Comparison of ENCODE assay signal across 26 cellular contexts in genomic region chr1:183996396-183996795, GRCh38. TPM values are rescaled to one million over a fixed set of nuclear protein-coding genes. Genes with fewer than 3 reads are reported as not detected.
DNase-seq lines count a peak whose midpoint lies in the region; ATAC-seq, FAIRE-seq and TF ChIP-seq lines count a peak whose summit lies in the region.
"Had no signal": no experiment of that assay in that cellular context is flagged by ENCODE, and none has a peak within 500 bp of the region (broad histone marks: within the 10 kb centered on the region; RNA-seq: fewer than 3 reads in every experiment).

No MANE protein-coding gene starts in this region.

- H4K8ac ChIP-seq in trophoblast cell (ENCODE audit: low read depth, low read length), result no peak overlapping the region

- BruUV-seq in Caco-2 (replicated peaks; lab: Mats Ljungman, UMichigan) (no TSS peak), K562 (replicated peaks; lab: Mats Ljungman, UMichigan) (no TSS peak)

- no peaks in the 10 kb centered on the region for H3K27me3 ChIP-seq in Caco-2 (replicated peaks; ENCODE audit: control insufficient read depth, insufficient read depth, low read length)
- H3K27me3 ChIP-seq in K562 (ENCODE audit: control insufficient read depth in 2 of 2, insufficient read depth in 2 of 2, low read length in 2 of 2), result no peaks in the 10 kb centered on the region
- no peaks in the 10 kb centered on the region for H3K27me3 ChIP-seq in trophoblast cell (ENCODE audit: insufficient read depth, low read length)
- H3K27me3 ChIP-seq: breast epithelium, heart right ventricle, SJCRH30, suprapubic skin had no signal

- H4K91ac ChIP-seq in trophoblast cell (ENCODE audit: low read depth, low read length), result no peak overlapping the region

- no peak overlapping the region for H2BK5ac ChIP-seq in trophoblast cell (ENCODE audit: low read depth, low read length, poor library complexity)

- H3K36me3 ChIP-seq in Caco-2 (ENCODE audit: control insufficient read depth, insufficient read depth, low read length) (no peaks in the 10 kb centered on the region), HEK293 (ENCODE audit: control insufficient read depth in 2 of 2, insufficient read depth in 1 of 2, low read length in 2 of 2) (no peaks in the 10 kb centered on the region), K562 (ENCODE audit: control insufficient read depth, insufficient read depth, low read length) (no peaks in the 10 kb centered on the region), mesodermal cell (ENCODE audit: control insufficient read depth, insufficient read depth, low read length) (no peaks in the 10 kb centered on the region), trophoblast cell (ENCODE audit: control insufficient read depth in 1 of 2, insufficient read depth in 2 of 2, low read length in 2 of 2) (no peaks in the 10 kb centered on the region)
- H3K36me3 ChIP-seq: breast epithelium, heart right ventricle, SJCRH30, suprapubic skin had no signal

- ATAC-seq in K562, result peak; percentile 89
- ATAC-seq: sciatic nerve, T-helper 17 cell had no signal

- no peak overlapping the region for H3K4me3 ChIP-seq in Caco-2 (ENCODE audit: low read depth, low read length)
- no peak overlapping the region for H3K4me3 ChIP-seq in HEK293 (ENCODE audit: low read depth, low read length)
- no peak overlapping the region for H3K4me3 ChIP-seq in K562
- no peak overlapping the region for H3K4me3 ChIP-seq in mesodermal cell (ENCODE audit: extremely low read depth, insufficient read depth, low read length, poor library complexity, severe bottlenecking)
- H3K4me3 ChIP-seq in trophoblast cell (ENCODE audit: low read depth, low read length), result no peak overlapping the region
- H3K4me3 ChIP-seq: breast epithelium, heart right ventricle, SJCRH30, suprapubic skin had no signal

- H3K79me2 ChIP-seq in K562 (ENCODE audit: control insufficient read depth, insufficient read depth, low read length) (0 out of 3 replicates have a peak, but pooled peaks cover 5% of the 10 kb centered on the region), trophoblast cell (ENCODE audit: control insufficient read depth, insufficient read depth, low read length, poor library complexity) (no peaks in the 10 kb centered on the region)

- peak; percentile 82 for FAIRE-seq in K562 (lab: Jason Lieb, UNC)
- FAIRE-seq: GM19239, HTR-8/SVneo, islet of Langerhans had no signal

- H3K36me3 Mint-ChIP-seq in Caco-2 (ENCODE audit: insufficient read depth, unreplicated experiment), result peaks cover 7% of the 10 kb centered on the region
- H3K36me3 Mint-ChIP-seq in chondrocyte (ENCODE audit: low read depth), result no peaks in the 10 kb centered on the region

- H3K4me3 Mint-ChIP-seq in Caco-2 (ENCODE audit: unreplicated experiment) (peak overlapping the region; percentile 33), chondrocyte (ENCODE audit: unreplicated experiment) (no peak overlapping the region)
- H3K4me3 Mint-ChIP-seq: T-helper 17 cell had no signal

- WGBS in K562 (ENCODE audit: insufficient coverage, low coverage, missing lambda C conversion rate), result 0% methylated on average over 1 of the region's 1 CpG
- no CpG with 5 or more reads among the region's 1 CpG for WGBS in mesodermal cell (ENCODE audit: insufficient coverage in 2 of 2), 2 experiments
- WGBS in trophoblast cell (ENCODE audit: extremely low coverage, insufficient coverage, insufficient read length), result no CpG with 5 or more reads among the region's 1 CpG

- H2BK12ac ChIP-seq in trophoblast cell (ENCODE audit: low read length), result no peak overlapping the region

- TF ChIP-seq RAD21 in K562 (CRISPR knock-in tag; conservative IDR thresholded peaks at IDR 0.05 in 1 of 2, IDR thresholded peaks at IDR 0.05 in 1 of 2), result no peak

- no peaks in the 10 kb centered on the region for H3K9me3 Mint-ChIP-seq in Caco-2 (ENCODE audit: unreplicated experiment)
- H3K9me3 Mint-ChIP-seq in chondrocyte (ENCODE audit: low read depth), result no peaks in the 10 kb centered on the region

- H3K23ac ChIP-seq in trophoblast cell (ENCODE audit: low read length), result no peak overlapping the region

- intact Hi-C loops in Caco-2 (cut with micrococcal nuclease; ENCODE audit: unreplicated experiment), result loop anchor here (1.0 to 2.0 kb wide), 6 partner anchors 9 to 360 kb away; partner anchors contain the start of gene TSEN15
- intact Hi-C loops in K562 (cut with micrococcal nuclease), result no loop called here

- DNase-seq in Caco-2 (peak; percentile 85 to 91), K562 (ENCODE audit: extremely low read depth in 1 of 4, low spot score in 3 of 4) (peak; percentile 22 to 86 (median 49)), trophoblast cell (no peak), chondrocyte (ENCODE audit: low spot score) (no peak), T1000 (lab: John Stamatoyannopoulos, UW) (no peak)
- DNase-seq: activated CD4-positive, alpha-beta T cell treated with anti-CD3 and anti-CD28 coated beads, Interleukin-2, amount 50 U/mL, for 48 hours; activated gamma-delta T cell; dermis blood vessel endothelial cell; GDM1; GOT3; heart right ventricle; NCI-H1417; NCI-H2171; NCI-H524 treated with DMSO at 0.1 percent for 48 hours; SJCRH30; T-helper 17 cell had no signal

- no peak for TF ChIP-seq POLR2A in K562 (conservative IDR thresholded peaks at IDR 0.05)

- H2AFZ ChIP-seq in K562 (ENCODE audit: low read depth, low read length) (peak overlapping the region; percentile 48), trophoblast cell (ENCODE audit: insufficient read depth, low read length, poor library complexity) (no peak overlapping the region)

- CTCF ChIA-PET in Caco-2 (lab: Charles Lee) (interaction anchor here (0.6 kb wide), 1 partner anchor 70 kb away, joined by 3 read pairs; no protein-coding TSS in a partner anchor), HEK293 (lab: Yijun Ruan, JAX) (no interaction called here), K562 (lab: Yijun Ruan, JAX; ENCODE audit: low intra/inter-chr PET ratio) (no interaction called here)

- no peaks in the 10 kb centered on the region for H3K79me1 ChIP-seq in trophoblast cell (ENCODE audit: low read length)

- H3K27ac ChIP-seq in HEK293 (ENCODE audit: extremely low read depth, low read depth, low read length) (no peak overlapping the region), K562 (ENCODE audit: extremely low read depth, low read depth, low read length) (peak overlapping the region; percentile 51; the same call in 1 of the 3 replicates), mesodermal cell (ENCODE audit: low read depth, low read length, severe bottlenecking) (peak overlapping the region; percentile 46), trophoblast cell (ENCODE audit: low read depth, low read length) (no peak overlapping the region)
- H3K27ac ChIP-seq: breast epithelium, C4-2B, SJCRH30, suprapubic skin, VCaP had no signal

- H3K9ac ChIP-seq in K562 (ENCODE audit: insufficient read depth in 1 of 2, low read depth in 2 of 2, low read length in 2 of 2), result 0 out of 4 replicates have a peak overlapping the region, but pooled peaks of 1 of the 2 experiments have one; percentile 9
- no peak overlapping the region for H3K9ac ChIP-seq in trophoblast cell (ENCODE audit: low read length)

- POLR2A ChIA-PET in Caco-2 (lab: Charles Lee) (interaction anchor here (1.0 to 1.9 kb wide), 3 partner anchors 10 to 69 kb away, joined by 3 to 19 read pairs (median 6); partner anchors contain the start of gene TSEN15), HEK293 (lab: Yijun Ruan, JAX) (no interaction called here), K562 (lab: Yijun Ruan, JAX) (interaction anchor here (1.0 to 2.5 kb wide), 5 partner anchors 10 to 61 kb away, joined by 3 to 19 read pairs (median 4); partner anchors contain the start of gene TSEN15)

- H3K18ac ChIP-seq in trophoblast cell (ENCODE audit: low read length), result no peak overlapping the region

- H3K27ac Mint-ChIP-seq in Caco-2 (ENCODE audit: unreplicated experiment) (peak overlapping the region; percentile 92), chondrocyte (ENCODE audit: unreplicated experiment) (no peak overlapping the region)

- H3K4ac ChIP-seq in trophoblast cell (ENCODE audit: low read depth, low read length), result no peak overlapping the region

- H3K27me3 Mint-ChIP-seq in Caco-2 (ENCODE audit: insufficient read depth, unreplicated experiment), result no peaks in the 10 kb centered on the region
- H3K27me3 Mint-ChIP-seq in chondrocyte (ENCODE audit: low read depth), result no peaks in the 10 kb centered on the region
- H3K27me3 Mint-ChIP-seq: T-helper 17 cell had no signal

- peaks cover 61% of the 10 kb centered on the region for H3K4me1 ChIP-seq in Caco-2
- no peaks in the 10 kb centered on the region for H3K4me1 ChIP-seq in HEK293 (ENCODE audit: control insufficient read depth, insufficient read depth, low read length)
- peaks cover 3 to 50% of the 10 kb centered on the region in 2 experiments; a peak in 4 of 5 replicates for H3K4me1 ChIP-seq in K562 (replicated peaks in 1 of 2; ENCODE audit: control insufficient read depth in 2 of 2, insufficient read depth in 2 of 2, low read length in 2 of 2)
- H3K4me1 ChIP-seq in mesodermal cell (ENCODE audit: control insufficient read depth, insufficient read depth, low read length, poor library complexity, severe bottlenecking), result peaks cover 5% of the 10 kb centered on the region
- H3K4me1 ChIP-seq in trophoblast cell (ENCODE audit: control insufficient read depth in 1 of 2, insufficient read depth in 2 of 2, low read length in 2 of 2), result peaks cover 0 to 2% of the 10 kb centered on the region in 2 experiments
- H3K4me1 ChIP-seq: breast epithelium, suprapubic skin had no signal

- H2AK5ac ChIP-seq in trophoblast cell (ENCODE audit: low read length), result no peak overlapping the region

- H2BK120ac ChIP-seq in trophoblast cell (ENCODE audit: insufficient read depth, low read length, poor library complexity), result no peak overlapping the region

- H3K9me3 ChIP-seq in Caco-2, result no peaks in the 10 kb centered on the region
- no peaks in the 10 kb centered on the region for H3K9me3 ChIP-seq in HEK293 (ENCODE audit: control insufficient read depth, insufficient read depth, low read depth, low read length)
- no peaks in the 10 kb centered on the region for H3K9me3 ChIP-seq in K562 (replicated peaks; ENCODE audit: control insufficient read depth, insufficient read depth, low read depth, low read length)
- H3K9me3 ChIP-seq in mesodermal cell (ENCODE audit: control insufficient read depth, low read length), result no peaks in the 10 kb centered on the region
- no peaks in the 10 kb centered on the region for H3K9me3 ChIP-seq in trophoblast cell (ENCODE audit: insufficient read depth, low read depth, low read length)
- H3K9me3 ChIP-seq: breast epithelium, heart right ventricle, SJCRH30, suprapubic skin had no signal

- no peaks in the 10 kb centered on the region for H3K9me1 ChIP-seq in K562 (ENCODE audit: control insufficient read depth, insufficient read depth, low read length)

- H4K20me1 ChIP-seq in K562 (replicated peaks; ENCODE audit: control insufficient read depth, insufficient read depth, low read length), result no peaks in the 10 kb centered on the region

- TF ChIP-seq EP300 in K562 (IDR thresholded peaks at IDR 0.05; ENCODE audit: low read length), result peak; percentile 56; the same call in 1 of the 2 replicates

- TF ChIP-seq CTCF in Caco-2 (IDR thresholded peaks at IDR 0.05; ENCODE audit: insufficient read depth in 1 of 2, low read depth in 1 of 2, low read length in 1 of 2, severe bottlenecking in 1 of 2, unreplicated experiment in 1 of 2) (no peak), HEK293 (tag by site-specific recombination; IDR thresholded peaks at IDR 0.05) (no peak), K562 (IDR thresholded peaks at IDR 0.05 in 2 of 3, conservative IDR thresholded peaks at IDR 0.05 in 1 of 3; ENCODE audit: insufficient read depth in 2 of 3, low read depth in 1 of 3, low read length in 3 of 3) (no peak), chondrocyte (IDR thresholded peaks at IDR 0.05) (no peak)

- no peak overlapping the region for H3K14ac ChIP-seq in trophoblast cell (ENCODE audit: low read length)

- no peak overlapping the region for H4K12ac ChIP-seq in trophoblast cell (ENCODE audit: low read depth, low read length)

- H3K4me2 ChIP-seq in K562 (ENCODE audit: insufficient read depth, low read length), result peak overlapping the region; percentile 25; the same call in 1 of the 2 replicates
- no peak overlapping the region for H3K4me2 ChIP-seq in trophoblast cell (ENCODE audit: low read length)

- in situ Hi-C loops in K562 (cut with MboI), result loop anchor here (10.0 kb wide), 1 partner anchor 1892 kb away; no protein-coding TSS in a partner anchor

- H3K4me1 Mint-ChIP-seq in Caco-2 (ENCODE audit: low read depth, unreplicated experiment) (peaks cover 43% of the 10 kb centered on the region), chondrocyte (ENCODE audit: low read depth) (peaks cover 17% of the 10 kb centered on the region)

RNA-seq across cellular contexts. Expression of gene COLGALT2, which starts 41.1 kb away (rescaled TPM):
- 10.5 and 10.6 TPM in 2 replicates for total RNA-seq in Caco-2 (2022)
- 26.9 and 36.6 TPM in 2 replicates for total RNA-seq in K562 (2011; cell fraction: chromatin; rRNA removed; ENCODE audit: low replicate concordance)
- 22.2 TPM in 2 replicates for total RNA-seq in K562 (2011; cell fraction: nucleolus; rRNA removed)
- 33.3 and 42.1 TPM in 2 replicates for total RNA-seq in K562 (2011; cell fraction: nucleoplasm; rRNA removed)
- total RNA-seq in K562 (2014; rRNA removed), result 18.8 and 19.1 TPM in 2 replicates
- 19.2 and 23.0 TPM in 2 replicates for total RNA-seq in K562 (2014; rRNA removed; fragmentation: Illumina TruSeq; extraction: Trizol)
- 11.3 and 11.6 TPM in 2 replicates for total RNA-seq in K562 (2015; rRNA removed; fragmentation: Illumina TruSeq; extraction: Trizol)
- 23.2 and 29.1 TPM in 2 replicates for total RNA-seq in K562 (2021)
- 7.4 and 9.3 TPM in 2 replicates for polyA plus RNA-seq in K562 (2011; rRNA removed)
- 8.1 and 8.2 TPM in 2 replicates for polyA plus RNA-seq in K562 (2011; cell fraction: cytosol; rRNA removed)
- 36.5 and 59.0 TPM in 2 replicates for polyA plus RNA-seq in K562 (2011; cell fraction: nucleus; rRNA removed)
- polyA plus RNA-seq in K562 (2012), result 16.0 and 73.3 TPM in 2 replicates
- polyA plus RNA-seq in K562 (2014; fragmentation: Illumina TruSeq; extraction: Trizol), result 29.3 and 32.1 TPM in 2 replicates
- 10 to 100 TPM; 12.1 to 22.4 TPM for polyA plus RNA-seq in K562 (2014; fragmentation: Nextera tagmentation; extraction: Ambion mirVana)
- 15.8 and 18.5 TPM in 2 replicates for polyA plus RNA-seq in K562 (2014; rRNA removed)
- 9.9 and 12.4 TPM in 2 replicates for polyA minus RNA-seq in K562 (2011; rRNA and poly(A)+ RNA removed)
- polyA minus RNA-seq in K562 (2011; cell fraction: cytosol; rRNA and poly(A)+ RNA removed), result 8.8 and 9.0 TPM in 2 replicates
- 21.8 and 22.5 TPM in 2 replicates for polyA minus RNA-seq in K562 (2011; cell fraction: nucleus; rRNA and poly(A)+ RNA removed)
- 5.8 TPM for polyA plus RNA-seq in mesodermal cell (2013, experiment 1 of 2)
- 4.7 TPM for polyA plus RNA-seq in mesodermal cell (2013, experiment 2 of 2)
- 0.45 and 0.49 TPM in 2 replicates for polyA plus RNA-seq in trophoblast cell (2013)
- 3.4 to 8.8 TPM (median 8.1 TPM) in 3 replicates for total RNA-seq in chondrocyte
- total RNA-seq: dermis blood vessel endothelial cell had no signal

RNA-seq across cellular contexts. Expression of gene TSEN15, which starts 55.1 kb away (rescaled TPM):
- total RNA-seq in Caco-2 (2022) (62.7 and 71.4 TPM in 2 replicates), K562 (2014; rRNA removed) (82.8 and 83.9 TPM in 2 replicates), K562 (2014; rRNA removed; fragmentation: Illumina TruSeq; extraction: Trizol) (121 and 146 TPM in 2 replicates), K562 (2015; rRNA removed; fragmentation: Illumina TruSeq; extraction: Trizol) (83.2 and 92.8 TPM in 2 replicates), K562 (2021) (81.9 and 86.4 TPM in 2 replicates), chondrocyte (38.8 to 41.5 TPM (median 40.6 TPM) in 3 replicates)
- 40.1 and 121 TPM in 2 replicates for total RNA-seq in K562 (2011; cell fraction: chromatin; rRNA removed; ENCODE audit: low replicate concordance)
- 27.5 and 40.1 TPM in 2 replicates for total RNA-seq in K562 (2011; cell fraction: nucleolus; rRNA removed)
- total RNA-seq in K562 (2011; cell fraction: nucleoplasm; rRNA removed), result 71.9 and 122 TPM in 2 replicates
- polyA plus RNA-seq in K562 (2011; rRNA removed) (97.1 and 108 TPM in 2 replicates), K562 (2014; fragmentation: Illumina TruSeq; extraction: Trizol) (106 and 118 TPM in 2 replicates), K562 (2014; fragmentation: Nextera tagmentation; extraction: Ambion mirVana) (10 to 100 TPM; 25.6 to 36.1 TPM), K562 (2014; rRNA removed) (91.3 and 104 TPM in 2 replicates)
- 28.9 and 65.9 TPM in 2 replicates for polyA plus RNA-seq in K562 (2011; cell fraction: cytosol; rRNA removed)
- 65.9 and 104 TPM in 2 replicates for polyA plus RNA-seq in K562 (2011; cell fraction: nucleus; rRNA removed)
- 56.9 and 143 TPM in 2 replicates for polyA plus RNA-seq in K562 (2012)
- 87.9 and 108 TPM in 2 replicates for polyA minus RNA-seq in K562 (2011; rRNA and poly(A)+ RNA removed)
- polyA minus RNA-seq in K562 (2011; cell fraction: cytosol; rRNA and poly(A)+ RNA removed), result 43.4 and 50.1 TPM in 2 replicates
- polyA minus RNA-seq in K562 (2011; cell fraction: nucleus; rRNA and poly(A)+ RNA removed), result 69.7 and 127 TPM in 2 replicates
- 44.9 TPM for polyA plus RNA-seq in mesodermal cell (2013, experiment 1 of 2)
- polyA plus RNA-seq in mesodermal cell (2013, experiment 2 of 2), result 57.5 TPM
- polyA plus RNA-seq in trophoblast cell (2013), result 23.5 and 24.0 TPM in 2 replicates

Comparison
In these comparisons a context has a peak if more than half of its experiments do, and no peak if none do; other contexts are left out.
1. DNase-seq: peak in Caco-2 (2 of 2) and K562 (4 of 4); none in trophoblast cell (0 of 2), chondrocyte (single experiment) and T1000 (single experiment).
2. H3K27ac ChIP-seq: peak in K562 (single experiment) and mesodermal cell (single experiment); none in HEK293 (single experiment) and trophoblast cell (single experiment).